8 cellular contexts compared by ENCODE assay signal in the genomic region with DNA sequence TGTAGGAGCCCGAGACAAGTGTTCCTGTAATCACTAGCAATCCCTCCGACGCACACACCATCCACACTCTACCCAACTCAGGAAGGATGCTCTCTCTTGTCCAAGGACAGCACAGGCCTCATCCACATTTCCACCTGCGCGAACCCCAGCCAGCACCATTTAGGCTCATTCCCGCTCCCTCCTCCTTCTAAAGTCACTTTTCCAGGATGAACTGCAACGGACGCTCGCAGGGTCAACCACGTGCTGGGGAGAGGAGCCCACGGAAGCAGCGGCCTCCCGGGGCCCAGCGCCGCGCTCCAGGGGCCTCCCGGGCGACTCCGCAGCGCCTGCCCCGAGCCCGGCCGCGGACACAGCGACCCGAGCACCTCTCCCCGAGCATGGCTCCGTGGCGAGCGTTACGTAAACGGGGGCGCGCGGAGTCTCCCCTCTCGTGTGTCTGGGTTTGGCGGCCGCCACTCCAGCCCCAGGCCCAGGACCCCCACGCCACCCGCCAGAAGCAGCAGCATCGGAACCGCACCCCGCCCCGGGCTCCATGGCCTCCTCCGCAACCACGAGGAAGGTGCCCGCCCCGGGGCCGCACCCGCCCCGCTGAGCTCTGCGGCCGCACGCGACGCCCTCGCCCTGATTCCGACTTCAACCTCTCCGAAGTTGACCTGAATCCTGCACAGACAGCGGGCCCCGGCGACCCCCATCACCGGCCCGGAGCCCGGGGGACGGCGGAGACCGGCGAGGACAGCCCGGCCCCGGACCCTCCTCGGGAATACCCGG. TPM values are rescaled to one million over a fixed set of nuclear protein-coding genes. Genes with fewer than 3 reads are reported as not detected.
DNase-seq lines count a peak whose midpoint lies in the region; ATAC-seq and TF ChIP-seq lines count a peak whose summit lies in the region.

No MANE protein-coding gene starts in this region.

- DNase-seq in GF-D8 (lab: John Stamatoyannopoulos, UW) (peak; percentile 2), LNCaP clone FGC (ENCODE audit: low read depth) (no peak), mesendoderm (peak; percentile 37), DMS153 treated with DMSO at 0.1 percent for 48 hours (lab: John Stamatoyannopoulos, UW; ENCODE audit: unreplicated experiment) (no peak)
- DNase-seq in activated CD4-positive, alpha-beta T cell treated with anti-CD3 and anti-CD28 coated beads, Interleukin-2, amount 50 U/mL, for 48 hours: peak; percentile 41 to 58
- DNase-seq in effector CD8-positive, alpha-beta T cell (lab: John Stamatoyannopoulos, UW): peak; percentile 28
- DNase-seq in stimulated activated naive CD8-positive, alpha-beta T cell treated with anti-CD3 and anti-CD28 coated beads, Interleukin-15, Interleukin-2, amounts not matched to agents 100 U/mL and 50 U/mL, for 24 hours: peak; percentile 54

- peak overlapping the region; percentile 66 for H3K23ac ChIP-seq in mesendoderm (ENCODE audit: low read length)

- H2AK5ac ChIP-seq in mesendoderm (ENCODE audit: low read length): no peak overlapping the region

- no peak overlapping the region for H2BK120ac ChIP-seq in mesendoderm (ENCODE audit: low read depth, low read length)

- H3K27ac ChIP-seq in mesendoderm (ENCODE audit: low read depth, low read length): peak overlapping the region; percentile 84

- H3K4me1 ChIP-seq in mesendoderm (ENCODE audit: control insufficient read depth, low read depth, low read length): peaks cover 4% of the 10 kb centered on the region

- H2BK5ac ChIP-seq in mesendoderm (ENCODE audit: low read length): no peak overlapping the region

- WGBS in mesendoderm (ENCODE audit: extremely low coverage, insufficient coverage, low lambda C conversion rate): no CpG with 5 or more reads among the region's 73 CpGs

- H3K4ac ChIP-seq in mesendoderm (ENCODE audit: low read depth, low read length): peak overlapping the region; percentile 82

- no peak overlapping the region for H4K5ac ChIP-seq in mesendoderm (ENCODE audit: low read length)

- H3K18ac ChIP-seq in mesendoderm (ENCODE audit: low read length): peak overlapping the region; percentile 85

- peaks cover 19% of the 10 kb centered on the region for H3K79me1 ChIP-seq in mesendoderm (ENCODE audit: low read length)

- no peak overlapping the region for H2BK15ac ChIP-seq in mesendoderm (replicated peaks; ENCODE audit: low read depth)

- H3K79me2 ChIP-seq in mesendoderm (ENCODE audit: control insufficient read depth, insufficient read depth, low read length): peaks cover 32% of the 10 kb centered on the region

- ATAC-seq in GM21737 (IDR thresholded peaks at IDR 0.05; ENCODE audit: unreplicated experiment): peak; percentile 13
- ATAC-seq in stimulated activated naive CD8-positive, alpha-beta T cell treated with anti-CD3 and anti-CD28 coated beads, Interleukin-15, Interleukin-2, amounts not matched to agents 100 U/mL and 50 U/mL, for 24 hours: peak; percentile 4

- peak overlapping the region; percentile 95 for H3K56ac ChIP-seq in mesendoderm (ENCODE audit: low read length)

- H3K9ac ChIP-seq in mesendoderm (ENCODE audit: low read length): peak overlapping the region; percentile 95

- no peak for TF ChIP-seq CTCF in LNCaP clone FGC (IDR thresholded peaks at IDR 0.05; ENCODE audit: control insufficient read depth, extremely low read depth, insufficient read depth)

- H3K4me2 ChIP-seq in mesendoderm (ENCODE audit: low read length): peak overlapping the region; percentile 99

- H3K36me3 ChIP-seq in mesendoderm (ENCODE audit: control insufficient read depth, insufficient read depth, low read length): peaks cover 12% of the 10 kb centered on the region

- peak overlapping the region; percentile 84 for H3K4me3 ChIP-seq in LNCaP clone FGC (ENCODE audit: low read depth, low read length)
- H3K4me3 ChIP-seq in mesendoderm (ENCODE audit: low read length): peak overlapping the region; percentile 90

- peak overlapping the region; percentile 99 for H4K8ac ChIP-seq in mesendoderm (ENCODE audit: low read depth, low read length)

- no peaks in the 10 kb centered on the region for H3K27me3 ChIP-seq in mesendoderm (ENCODE audit: insufficient read depth, low read length, poor library complexity)

RNA-seq across cellular contexts. Expression of gene USP36, which starts 0.7 kb away (rescaled TPM):
- 51.3 TPM for polyA plus RNA-seq in mesendoderm (2013, experiment 1 of 2)
- 53.0 TPM for polyA plus RNA-seq in mesendoderm (2013, experiment 2 of 2)

RNA-seq across cellular contexts. Expression of gene CYTH1, which starts 57.9 kb away (rescaled TPM):
- 6.8 TPM for polyA plus RNA-seq in mesendoderm (2013, experiment 1 of 2)
- 6.3 TPM for polyA plus RNA-seq in mesendoderm (2013, experiment 2 of 2)

Comparison
In these comparisons a context has a peak if more than half of its experiments do, and no peak if none do; other contexts are left out.
1. DNase-seq: peak in GF-D8 (single experiment), activated CD4-positive, alpha-beta T cell treated with anti-CD3 and anti-CD28 coated beads, Interleukin-2, amount 50 U/mL, for 48 hours (2 of 2), effector CD8-positive, alpha-beta T cell (single experiment), mesendoderm (single experiment) and stimulated activated naive CD8-positive, alpha-beta T cell treated with anti-CD3 and anti-CD28 coated beads, Interleukin-15, Interleukin-2, amounts not matched to agents 100 U/mL and 50 U/mL, for 24 hours (single experiment); none in LNCaP clone FGC (single experiment) and DMS153 treated with DMSO at 0.1 percent for 48 hours (single experiment).